In the genomic region with DNA sequence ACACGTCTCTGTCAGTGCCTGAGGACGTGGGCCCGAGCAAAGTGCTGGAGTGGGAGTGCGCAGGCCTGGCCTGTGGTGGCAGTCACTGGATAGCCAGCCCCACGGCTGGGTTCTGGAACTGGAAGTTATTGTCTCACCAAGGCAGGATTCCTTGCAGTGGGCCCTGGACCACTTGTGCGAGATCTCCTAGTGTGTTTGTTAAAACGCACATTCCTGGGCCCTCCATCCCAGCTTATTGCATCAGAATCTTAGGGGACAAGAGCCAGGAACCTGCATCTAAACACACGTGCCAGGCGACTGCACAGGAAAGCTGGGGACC, we compare ENCODE assay signal across 1 cellular context.
TF ChIP-seq lines count a peak whose summit lies in the region.

No MANE protein-coding gene starts in this region.

TF ChIP-seq in A549, 52 proteins besides CTCF, POLR2A, EP300 and RAD21:
- TF ChIP-seq POLR2AphosphoS2 (conservative IDR thresholded peaks at IDR 0.05; ENCODE audit: low read length) (no peak), FOSB (CRISPR knock-in tag; IDR thresholded peaks at IDR 0.05) (no peak), FOSL2 (IDR thresholded peaks at IDR 0.05) (no peak), FOSL2 (CRISPR knock-in tag; IDR thresholded peaks at IDR 0.05) (no peak), SREBF2 (IDR thresholded peaks at IDR 0.05) (no peak)
- TF ChIP-seq, protein P1, sequence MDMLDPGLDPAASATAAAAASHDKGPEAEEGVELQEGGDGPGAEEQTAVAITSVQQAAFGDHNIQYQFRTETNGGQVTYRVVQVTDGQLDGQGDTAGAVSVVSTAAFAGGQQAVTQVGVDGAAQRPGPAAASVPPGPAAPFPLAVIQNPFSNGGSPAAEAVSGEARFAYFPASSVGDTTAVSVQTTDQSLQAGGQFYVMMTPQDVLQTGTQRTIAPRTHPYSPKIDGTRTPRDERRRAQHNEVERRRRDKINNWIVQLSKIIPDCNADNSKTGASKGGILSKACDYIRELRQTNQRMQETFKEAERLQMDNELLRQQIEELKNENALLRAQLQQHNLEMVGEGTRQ (IDR thresholded peaks at IDR 0.05) = no peak
- TF ChIP-seq, protein P2, sequence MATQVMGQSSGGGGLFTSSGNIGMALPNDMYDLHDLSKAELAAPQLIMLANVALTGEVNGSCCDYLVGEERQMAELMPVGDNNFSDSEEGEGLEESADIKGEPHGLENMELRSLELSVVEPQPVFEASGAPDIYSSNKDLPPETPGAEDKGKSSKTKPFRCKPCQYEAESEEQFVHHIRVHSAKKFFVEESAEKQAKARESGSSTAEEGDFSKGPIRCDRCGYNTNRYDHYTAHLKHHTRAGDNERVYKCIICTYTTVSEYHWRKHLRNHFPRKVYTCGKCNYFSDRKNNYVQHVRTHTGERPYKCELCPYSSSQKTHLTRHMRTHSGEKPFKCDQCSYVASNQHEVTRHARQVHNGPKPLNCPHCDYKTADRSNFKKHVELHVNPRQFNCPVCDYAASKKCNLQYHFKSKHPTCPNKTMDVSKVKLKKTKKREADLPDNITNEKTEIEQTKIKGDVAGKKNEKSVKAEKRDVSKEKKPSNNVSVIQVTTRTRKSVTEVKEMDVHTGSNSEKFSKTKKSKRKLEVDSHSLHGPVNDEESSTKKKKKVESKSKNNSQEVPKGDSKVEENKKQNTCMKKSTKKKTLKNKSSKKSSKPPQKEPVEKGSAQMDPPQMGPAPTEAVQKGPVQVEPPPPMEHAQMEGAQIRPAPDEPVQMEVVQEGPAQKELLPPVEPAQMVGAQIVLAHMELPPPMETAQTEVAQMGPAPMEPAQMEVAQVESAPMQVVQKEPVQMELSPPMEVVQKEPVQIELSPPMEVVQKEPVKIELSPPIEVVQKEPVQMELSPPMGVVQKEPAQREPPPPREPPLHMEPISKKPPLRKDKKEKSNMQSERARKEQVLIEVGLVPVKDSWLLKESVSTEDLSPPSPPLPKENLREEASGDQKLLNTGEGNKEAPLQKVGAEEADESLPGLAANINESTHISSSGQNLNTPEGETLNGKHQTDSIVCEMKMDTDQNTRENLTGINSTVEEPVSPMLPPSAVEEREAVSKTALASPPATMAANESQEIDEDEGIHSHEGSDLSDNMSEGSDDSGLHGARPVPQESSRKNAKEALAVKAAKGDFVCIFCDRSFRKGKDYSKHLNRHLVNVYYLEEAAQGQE (IDR thresholded peaks at IDR 0.05) = no peak
